17 cellular contexts compared by ENCODE assay signal in genomic region chr11:125999234-125999880, GRCh38. TPM values are rescaled to one million over a fixed set of nuclear protein-coding genes. Genes with fewer than 3 reads are reported as not detected.
DNase-seq lines count a peak whose midpoint lies in the region; ATAC-seq and TF ChIP-seq lines count a peak whose summit lies in the region.
"Had no signal": no experiment of that assay in that cellular context is flagged by ENCODE, and none has a peak within 500 bp of the region (broad histone marks: within the 10 kb centered on the region; RNA-seq: fewer than 3 reads in every experiment).

No MANE protein-coding gene starts in this region.

- no peaks in the 10 kb centered on the region for H3K27me3 ChIP-seq in mesenchymal stem cell (ENCODE audit: control insufficient read depth in 1 of 2, insufficient read depth in 1 of 2, low read length in 2 of 2)
- H3K27me3 ChIP-seq in uterus: no peaks in the 10 kb centered on the region
- H3K27me3 ChIP-seq: BLaER1 had no signal

- H2AFZ ChIP-seq in mesenchymal stem cell (ENCODE audit: low read depth, low read length): no peak overlapping the region

- in situ Hi-C loops in GM13976 (cut with MboI; ENCODE audit: low sequenced_read_pairs, unreplicated experiment): no loop called here

- ATAC-seq in WTC11 (no peak), HG03565 (IDR thresholded peaks at IDR 0.05; ENCODE audit: unreplicated experiment) (no peak)

- no peak overlapping the region for H2BK120ac ChIP-seq in mesenchymal stem cell (ENCODE audit: low read depth, low read length)

- no peak for TF ChIP-seq POLR2A in uterus (IDR thresholded peaks at IDR 0.05)

- POLR2A ChIA-PET in WTC11 (lab: Charles Lee): no interaction called here

- H3K9me3 ChIP-seq in mesenchymal stem cell (ENCODE audit: control insufficient read depth, low read length) (no peaks in the 10 kb centered on the region), uterus (no peaks in the 10 kb centered on the region)
- H3K9me3 ChIP-seq: BLaER1, Caco-2 had no signal

- TF ChIP-seq CTCF in WTC11 (IDR thresholded peaks at IDR 0.05) (no peak), fibroblast of the aortic adventitia (IDR thresholded peaks at IDR 0.05; ENCODE audit: insufficient read depth, low read length) (no peak), uterus (IDR thresholded peaks at IDR 0.05) (no peak), GM13976 (IDR thresholded peaks at IDR 0.05; ENCODE audit: borderline replicate concordance, control extremely low read depth, extremely low read depth, insufficient read depth, missing control alignments) (no peak)

- no peak overlapping the region for H3K4me2 ChIP-seq in mesenchymal stem cell (ENCODE audit: low read length, poor library complexity, severe bottlenecking)
- H3K4me2 ChIP-seq: BLaER1 had no signal

- H3K27ac Mint-ChIP-seq in WTC11: no peak overlapping the region
- H3K27ac Mint-ChIP-seq: CD8-positive, alpha-beta memory T cell; HFFc6 had no signal

- H3K4me3 Mint-ChIP-seq in WTC11: no peak overlapping the region
- H3K4me3 Mint-ChIP-seq: CD8-positive, alpha-beta memory T cell; HFFc6 had no signal

- no peak overlapping the region for H4K91ac ChIP-seq in mesenchymal stem cell (ENCODE audit: low read length)

- peaks cover 46% of the 10 kb centered on the region for H3K36me3 Mint-ChIP-seq in WTC11

- H3K79me1 ChIP-seq in mesenchymal stem cell (replicated peaks; ENCODE audit: low read length, poor library complexity, severe bottlenecking): no peaks in the 10 kb centered on the region

- CTCF ChIA-PET in WTC11 (lab: Charles Lee): no interaction called here

- DNase-seq in WTC11 (ENCODE audit: low spot score) (no peak), fibroblast of the aortic adventitia (ENCODE audit: low read depth) (peak; percentile 64), mesenchymal stem cell (no peak), uterus (peak; percentile 38 to 45), HK-2 (ENCODE audit: unreplicated experiment) (no peak), GM13976 (ENCODE audit: low spot score) (no peak), NAMALWA (ENCODE audit: low spot score) (no peak)
- DNase-seq: CD8-positive, alpha-beta memory T cell; DND-41; GDM1; HCEC 1CT; HFFc6; IMR-90 had no signal

- WGBS in mesenchymal stem cell: 92% methylated on average over 6 of the region's 6 CpGs

- intact Hi-C loops in uterus (cut with DNase I; ENCODE audit: low total_unique reads): no loop called here

- H2BK15ac ChIP-seq in mesenchymal stem cell (ENCODE audit: low read depth, poor library complexity, severe bottlenecking): no peak overlapping the region

- H3K27ac ChIP-seq in mesenchymal stem cell (ENCODE audit: low read length, poor library complexity, severe bottlenecking) (no peak overlapping the region), uterus (peak overlapping the region; percentile 19 to 43)
- H3K27ac ChIP-seq: BLaER1 had no signal

- no peak overlapping the region for H2AK5ac ChIP-seq in mesenchymal stem cell (ENCODE audit: low read length, severe bottlenecking)

- H3K4me1 ChIP-seq in mesenchymal stem cell (ENCODE audit: control insufficient read depth, insufficient read depth, low read depth, low read length): no peaks in the 10 kb centered on the region
- peaks cover 0 to 7% of the 10 kb centered on the region in 2 donors for H3K4me1 ChIP-seq in uterus
- H3K4me1 ChIP-seq: BLaER1, Caco-2 had no signal

- H3K9me3 Mint-ChIP-seq in WTC11: 0 out of 2 replicates have a peak, but pooled peaks cover 4% of the 10 kb centered on the region
- H3K9me3 Mint-ChIP-seq: CD8-positive, alpha-beta memory T cell; HFFc6 had no signal

- H3K9ac ChIP-seq in mesenchymal stem cell (ENCODE audit: low read length): peak overlapping the region; percentile 37
- H3K9ac ChIP-seq: BLaER1 had no signal

- no peak overlapping the region for H3K14ac ChIP-seq in mesenchymal stem cell (ENCODE audit: low read length in 2 of 2)

- H4K8ac ChIP-seq in mesenchymal stem cell (ENCODE audit: low read length): no peak overlapping the region

- H3K27me3 Mint-ChIP-seq in WTC11 (ENCODE audit: low read depth): no peaks in the 10 kb centered on the region
- H3K27me3 Mint-ChIP-seq: CD8-positive, alpha-beta memory T cell had no signal

- H3K4ac ChIP-seq in mesenchymal stem cell (ENCODE audit: low read depth in 1 of 2, low read length in 2 of 2): no peak overlapping the region

- H3K4me1 Mint-ChIP-seq in WTC11: peaks cover 5% of the 10 kb centered on the region; the same call in 1 of the 2 replicates
- H3K4me1 Mint-ChIP-seq: CD8-positive, alpha-beta memory T cell had no signal

- H2BK12ac ChIP-seq in mesenchymal stem cell (ENCODE audit: low read length in 2 of 2): no peak overlapping the region

- H2BK5ac ChIP-seq in mesenchymal stem cell (ENCODE audit: low read depth, low read length, poor library complexity, severe bottlenecking): no peak overlapping the region

- H3K23ac ChIP-seq in mesenchymal stem cell (ENCODE audit: low read length in 2 of 2): no peak overlapping the region

- no peak overlapping the region for H3K18ac ChIP-seq in mesenchymal stem cell (ENCODE audit: low read depth in 1 of 2, low read length in 2 of 2)

- H3K36me3 ChIP-seq in mesenchymal stem cell (ENCODE audit: control insufficient read depth in 1 of 2, insufficient read depth in 2 of 2, low read depth in 1 of 2, low read length in 2 of 2) (peaks cover 0 to 95% of the 10 kb centered on the region in 2 experiments), uterus (no peaks in the 10 kb centered on the region)

- H3K4me3 ChIP-seq in fibroblast of the aortic adventitia (ENCODE audit: low read depth, low read length) (no peak overlapping the region), mesenchymal stem cell (ENCODE audit: insufficient read depth in 1 of 2, low read depth in 1 of 2, low read length in 2 of 2) (no peak overlapping the region), uterus (no peak overlapping the region)
- H3K4me3 ChIP-seq: BLaER1 had no signal

TF ChIP-seq in WTC11, 78 proteins besides CTCF, POLR2A, EP300 and RAD21 (continues in another document):
- no peak for TF ChIP-seq ZBTB43 (CRISPR knock-in tag; IDR thresholded peaks at IDR 0.05)
- no peak for TF ChIP-seq KAT7 (CRISPR knock-in tag; IDR thresholded peaks at IDR 0.05; ENCODE audit: borderline replicate concordance)
- TF ChIP-seq NFE2L1 (CRISPR knock-in tag; IDR thresholded peaks at IDR 0.05): no peak
- no peak for TF ChIP-seq ETV6 (CRISPR knock-in tag; IDR thresholded peaks at IDR 0.05)
- TF ChIP-seq AFF4 (CRISPR knock-in tag; IDR thresholded peaks at IDR 0.05; ENCODE audit: borderline replicate concordance): no peak

RNA-seq across cellular contexts. Expression of gene VSIG10L2, which starts 53.5 kb away (rescaled TPM):
- total RNA-seq in WTC11 (2021) (not detected in 3 replicates), fibroblast of the aortic adventitia (ENCODE audit: low replicate concordance) (not detected in 2 replicates), uterus (1 to 10 TPM in 2 of 4 donors, not detected in 2; 1.1 to 9.5 TPM)
- polyA plus RNA-seq in mesenchymal stem cell (2013, experiment 1 of 2): not detected
- not detected for polyA plus RNA-seq in mesenchymal stem cell (2013, experiment 2 of 2)
- total RNA-seq: Caco-2; CD8-positive, alpha-beta memory T cell; H4; HFFc6 had no signal
- polyA plus RNA-seq: CD8-positive, alpha-beta memory T cell; IMR-90 had no signal

Comparison
In these comparisons a context has a peak if more than half of its experiments do, and no peak if none do; other contexts are left out.
1. DNase-seq: peak in fibroblast of the aortic adventitia (single experiment) and uterus (2 of 2); none in WTC11 (single experiment), mesenchymal stem cell (single experiment), HK-2 (single experiment), GM13976 (single experiment) and NAMALWA (single experiment).